In genomic region chr12:90575995-90576394, GRCh38 we compare ENCODE assay signal across 1 cellular context.
TF ChIP-seq lines count a peak whose summit lies in the region.

No MANE protein-coding gene starts in this region.

TF ChIP-seq in GM23338, 12 proteins besides CTCF, POLR2A, EP300 and RAD21 (continued from another document):
- TF ChIP-seq ZNF462 (CRISPR knock-in tag; IDR thresholded peaks at IDR 0.05), result no peak
- TF ChIP-seq REST (IDR thresholded peaks at IDR 0.05; ENCODE audit: unreplicated experiment), result no peak
- no peak for TF ChIP-seq EZH2phosphoT487 (IDR thresholded peaks at IDR 0.05; ENCODE audit: unreplicated experiment)
- TF ChIP-seq ZNF114 (CRISPR knock-in tag; IDR thresholded peaks at IDR 0.05), result no peak
- no peak for TF ChIP-seq EZH2 (IDR thresholded peaks at IDR 0.05; ENCODE audit: low read depth, unreplicated experiment)
- no peak for TF ChIP-seq STAT1 (IDR thresholded peaks at IDR 0.05; ENCODE audit: unreplicated experiment)
- no peak for TF ChIP-seq POLR2AphosphoS5 (IDR thresholded peaks at IDR 0.05; ENCODE audit: low read depth)
- TF ChIP-seq ZNF331 (CRISPR knock-in tag; IDR thresholded peaks at IDR 0.05; ENCODE audit: low read depth), result no peak
